In the genomic region with DNA sequence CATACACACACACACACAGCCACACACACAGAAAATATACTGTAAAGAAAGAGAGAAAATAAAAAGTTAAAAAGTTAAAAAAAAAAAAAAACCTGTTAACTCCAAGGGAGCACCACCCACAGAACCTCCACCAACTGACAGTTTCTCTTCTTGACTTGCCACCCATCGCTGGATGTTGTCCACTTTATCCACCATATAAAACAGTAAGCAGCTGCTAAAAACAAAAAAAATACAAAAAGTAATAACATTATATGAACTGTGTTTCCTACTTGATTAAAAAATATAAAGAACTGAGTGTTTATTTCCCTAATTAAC, we compare ENCODE assay signal across 1 cellular context.
A peak's percentile ranks its signal among the peaks of the same experiment; 100 is the strongest.
TF ChIP-seq lines count a peak whose summit lies in the region.

No MANE protein-coding gene starts in this region.

TF ChIP-seq in K562, 482 proteins besides CTCF, POLR2A, EP300 and RAD21:
- TF ChIP-seq SAFB2 (IDR thresholded peaks at IDR 0.05; ENCODE audit: borderline replicate concordance, low read depth, low read length, severe bottlenecking): no peak
- TF ChIP-seq, protein P1, sequence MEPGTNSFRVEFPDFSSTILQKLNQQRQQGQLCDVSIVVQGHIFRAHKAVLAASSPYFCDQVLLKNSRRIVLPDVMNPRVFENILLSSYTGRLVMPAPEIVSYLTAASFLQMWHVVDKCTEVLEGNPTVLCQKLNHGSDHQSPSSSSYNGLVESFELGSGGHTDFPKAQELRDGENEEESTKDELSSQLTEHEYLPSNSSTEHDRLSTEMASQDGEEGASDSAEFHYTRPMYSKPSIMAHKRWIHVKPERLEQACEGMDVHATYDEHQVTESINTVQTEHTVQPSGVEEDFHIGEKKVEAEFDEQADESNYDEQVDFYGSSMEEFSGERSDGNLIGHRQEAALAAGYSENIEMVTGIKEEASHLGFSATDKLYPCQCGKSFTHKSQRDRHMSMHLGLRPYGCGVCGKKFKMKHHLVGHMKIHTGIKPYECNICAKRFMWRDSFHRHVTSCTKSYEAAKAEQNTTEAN (CRISPR knock-in tag; IDR thresholded peaks at IDR 0.05): no peak
- no peak for TF ChIP-seq IRF2 (CRISPR knock-in tag; IDR thresholded peaks at IDR 0.05)
- TF ChIP-seq ZNF561 (CRISPR knock-in tag; conservative IDR thresholded peaks at IDR 0.05): no peak
- TF ChIP-seq ZBTB17 (CRISPR knock-in tag; IDR thresholded peaks at IDR 0.05): no peak
- TF ChIP-seq SREBF1 (IDR thresholded peaks at IDR 0.05; ENCODE audit: borderline replicate concordance, low read depth, low read length): no peak
- no peak for TF ChIP-seq ELF1 (tag; IDR thresholded peaks at IDR 0.05)
- TF ChIP-seq, protein P2, sequence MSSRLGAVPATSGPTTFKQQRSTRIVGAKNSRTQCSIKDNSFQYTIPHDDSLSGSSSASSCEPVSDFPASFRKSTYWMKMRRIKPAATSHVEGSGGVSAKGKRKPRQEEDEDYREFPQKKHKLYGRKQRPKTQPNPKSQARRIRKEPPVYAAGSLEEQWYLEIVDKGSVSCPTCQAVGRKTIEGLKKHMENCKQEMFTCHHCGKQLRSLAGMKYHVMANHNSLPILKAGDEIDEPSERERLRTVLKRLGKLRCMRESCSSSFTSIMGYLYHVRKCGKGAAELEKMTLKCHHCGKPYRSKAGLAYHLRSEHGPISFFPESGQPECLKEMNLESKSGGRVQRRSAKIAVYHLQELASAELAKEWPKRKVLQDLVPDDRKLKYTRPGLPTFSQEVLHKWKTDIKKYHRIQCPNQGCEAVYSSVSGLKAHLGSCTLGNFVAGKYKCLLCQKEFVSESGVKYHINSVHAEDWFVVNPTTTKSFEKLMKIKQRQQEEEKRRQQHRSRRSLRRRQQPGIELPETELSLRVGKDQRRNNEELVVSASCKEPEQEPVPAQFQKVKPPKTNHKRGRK (tag; IDR thresholded peaks at IDR 0.05): 0 out of 2 replicates have a peak, but pooled peaks have one; percentile 12
- TF ChIP-seq MCM7 (IDR thresholded peaks at IDR 0.05): no peak
- no peak for TF ChIP-seq MTA2 (IDR thresholded peaks at IDR 0.05; ENCODE audit: low read depth)
- no peak for TF ChIP-seq GTF2A2 (tag; IDR thresholded peaks at IDR 0.05)
- TF ChIP-seq HDAC2 (IDR thresholded peaks at IDR 0.05): 0 out of 2 replicates have a peak, but pooled peaks have one; percentile 1
- TF ChIP-seq CBX2 (IDR thresholded peaks at IDR 0.05; ENCODE audit: insufficient read depth, low read length, poor library complexity, severe bottlenecking): no peak
- no peak for TF ChIP-seq CAMTA2 (CRISPR knock-in tag; conservative IDR thresholded peaks at IDR 0.05)
- TF ChIP-seq MIER1 (IDR thresholded peaks at IDR 0.05; ENCODE audit: low read depth): no peak
- TF ChIP-seq, protein P3, sequence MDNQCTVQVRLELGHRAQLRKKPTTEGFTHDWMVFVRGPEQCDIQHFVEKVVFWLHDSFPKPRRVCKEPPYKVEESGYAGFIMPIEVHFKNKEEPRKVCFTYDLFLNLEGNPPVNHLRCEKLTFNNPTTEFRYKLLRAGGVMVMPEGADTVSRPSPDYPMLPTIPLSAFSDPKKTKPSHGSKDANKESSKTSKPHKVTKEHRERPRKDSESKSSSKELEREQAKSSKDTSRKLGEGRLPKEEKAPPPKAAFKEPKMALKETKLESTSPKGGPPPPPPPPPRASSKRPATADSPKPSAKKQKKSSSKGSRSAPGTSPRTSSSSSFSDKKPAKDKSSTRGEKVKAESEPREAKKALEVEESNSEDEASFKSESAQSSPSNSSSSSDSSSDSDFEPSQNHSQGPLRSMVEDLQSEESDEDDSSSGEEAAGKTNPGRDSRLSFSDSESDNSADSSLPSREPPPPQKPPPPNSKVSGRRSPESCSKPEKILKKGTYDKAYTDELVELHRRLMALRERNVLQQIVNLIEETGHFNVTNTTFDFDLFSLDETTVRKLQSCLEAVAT (IDR thresholded peaks at IDR 0.05): peak in 1 of 2 experiments; percentile 19; a peak in 1 of 4 replicates
- TF ChIP-seq RFX7 (CRISPR knock-in tag; IDR thresholded peaks at IDR 0.05): no peak
